ENCODE assay signal across 34 cellular contexts in genomic region chr18:27263369-27263768, GRCh38.
"Had no signal": no experiment of that assay in that cellular context is flagged by ENCODE, and none has a peak within 500 bp of the region (broad histone marks: within the 10 kb centered on the region; RNA-seq: fewer than 3 reads in every experiment).

No MANE protein-coding gene starts in this region.

- H3K36me3 ChIP-seq: adrenal gland, ascending aorta, brain microvascular endothelial cell, breast epithelium, cardiac muscle cell had no signal

- ATAC-seq: activated naive CD4-positive, alpha-beta T cell treated with anti-CD3 and anti-CD28 coated beads, Interleukin-2, amount 50 U/mL, for 72 hours; activated naive CD8-positive, alpha-beta T cell treated with anti-CD3 and anti-CD28 coated beads, Interleukin-2, amount 50 U/mL, for 24 hours; activated T-cell treated with anti-CD3 and anti-CD28 coated beads, Interleukin-2, amount 50 U/mL, for 4 hours; activated T-cell treated with anti-CD3 and anti-CD28 coated beads, Interleukin-2, amount 50 U/mL, for 72 hours; activated T-helper 17 cell treated with anti-CD3 and anti-CD28 coated beads, Interleukin-2, amount 50 U/mL, for 72 hours; body of pancreas had no signal

- H3K9me3 ChIP-seq: adrenal gland, ascending aorta, body of pancreas had no signal

- H3K4me1 ChIP-seq: adrenal gland, ascending aorta, body of pancreas, breast epithelium had no signal

- DNase-seq: activated effector memory CD4-positive, alpha-beta T cell treated with anti-CD3 and anti-CD28 coated beads, Interleukin-2, amount 50 U/mL, for 16 hours; activated effector memory CD4-positive, alpha-beta T cell treated with Interleukin-2 at 50 U/mL for 16 hours; activated gamma-delta T cell; activated gamma-delta T cell treated with Interleukin-2 at 50 U/mL for 16 hours; activated naive CD4-positive, alpha-beta T cell; activated naive CD4-positive, alpha-beta T cell treated with anti-CD3 and anti-CD28 coated beads for 36 hours; activated naive CD4-positive, alpha-beta T cell treated with anti-CD3 and anti-CD28 coated beads, Interleukin-2, amount 10 ng/mL, durations not matched to agents 7 days and 5 days; activated naive CD4-positive, alpha-beta T cell treated with anti-CD3 and anti-CD28 coated beads, Interleukin-2, amount 50 U/mL, for 16 hours; activated naive CD4-positive, alpha-beta T cell treated with Interleukin-2 at 50 U/mL for 16 hours; activated naive CD8-positive, alpha-beta T cell treated with anti-CD3 and anti-CD28 coated beads for 36 hours; activated naive CD8-positive, alpha-beta T cell treated with anti-CD3 and anti-CD28 coated beads, Interleukin-2, amount 10 ng/mL, durations not matched to agents 7 days and 5 days; activated naive CD8-positive, alpha-beta T cell treated with anti-CD3 and anti-CD28 coated beads, Interleukin-2, amount 50 U/mL, for 24 hours; activated T-cell treated with anti-CD3 and anti-CD28 coated beads, Interleukin-2, amount 50 U/mL, for 1 hour; activated T-cell treated with anti-CD3 and anti-CD28 coated beads, Interleukin-2, amount 50 U/mL, for 24 hours; activated T-cell treated with anti-CD3 and anti-CD28 coated beads, Interleukin-2, amount 50 U/mL, for 4 hours; activated T-cell treated with anti-CD3 and anti-CD28 coated beads, Interleukin-2, amount 50 U/mL, for 48 hours; activated T-cell treated with anti-CD3 and anti-CD28 coated beads, Interleukin-2, amount 50 U/mL, for 72 hours; adrenal gland; amniotic stem cell; amygdala; anterior cingulate cortex; aorta; body of pancreas; brain microvascular endothelial cell; caudate nucleus; central memory CD4-positive, alpha-beta T cell; cerebellar nuclear complex had no signal

- H3K4me3 ChIP-seq: adrenal gland, ascending aorta, body of pancreas, breast epithelium, cardiac muscle cell had no signal

- H3K27ac ChIP-seq: adrenal gland, ascending aorta, body of pancreas, brain microvascular endothelial cell, breast epithelium, cardiac muscle cell had no signal

- FAIRE-seq: astrocyte, bronchial epithelial cell had no signal

- H3K27me3 ChIP-seq: adrenal gland, ascending aorta, body of pancreas, brain microvascular endothelial cell, breast epithelium, cardiac muscle cell had no signal
